In the genomic region with DNA sequence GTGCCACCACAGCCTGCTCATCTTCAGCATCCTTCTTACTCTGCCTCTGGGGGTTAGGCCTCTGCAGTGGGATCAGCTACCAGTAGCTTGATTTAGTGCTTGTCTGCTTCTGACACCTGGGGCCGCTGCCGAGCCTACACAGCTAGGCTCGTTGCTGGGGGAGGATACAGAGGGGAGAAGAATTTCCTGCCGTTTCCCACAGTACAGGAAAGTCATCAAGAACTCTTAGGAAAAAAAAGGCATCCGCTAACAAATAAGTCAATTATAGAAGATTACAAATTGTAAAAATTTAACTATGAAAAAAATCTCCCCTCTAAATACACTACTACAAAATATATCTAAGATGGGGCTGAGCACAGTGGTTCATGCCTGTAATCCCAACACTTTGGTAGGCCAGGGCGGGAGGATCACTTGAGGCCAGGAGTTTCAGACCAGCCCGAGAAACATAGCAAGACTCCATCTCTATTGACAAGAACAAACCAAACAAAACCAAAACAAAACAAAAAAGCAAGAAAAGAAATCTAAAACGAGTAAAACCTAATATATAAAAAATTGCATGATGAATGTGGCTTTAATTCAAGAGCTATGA, we compare ENCODE assay signal across 9 cellular contexts. TPM values are rescaled to one million over a fixed set of nuclear protein-coding genes. Genes with fewer than 3 reads are reported as not detected.
DNase-seq lines count a peak whose midpoint lies in the region; ATAC-seq and TF ChIP-seq lines count a peak whose summit lies in the region.
"Had no signal": no experiment of that assay in that cellular context is flagged by ENCODE, and none has a peak within 500 bp of the region (broad histone marks: within the 10 kb centered on the region; RNA-seq: fewer than 3 reads in every experiment).

No MANE protein-coding gene starts in this region.

- POLR2A ChIA-PET in activated CD8-positive, alpha-beta T cell treated with anti-CD3 and anti-CD28 coated beads for 36 hours (lab: Charles Lee): no interaction called here

- no peak overlapping the region for H3K4me3 Mint-ChIP-seq in activated CD8-positive, alpha-beta T cell treated with anti-CD3 and anti-CD28 coated beads for 36 hours

- H3K36me3 Mint-ChIP-seq in activated naive CD4-positive, alpha-beta T cell treated with anti-CD3 and anti-CD28 coated beads, Interleukin-2, amount 50 U/mL, for 72 hours: no peaks in the 10 kb centered on the region
- H3K36me3 Mint-ChIP-seq in activated CD8-positive, alpha-beta T cell treated with anti-CD3 and anti-CD28 coated beads for 36 hours (ENCODE audit: low read depth): no peaks in the 10 kb centered on the region

- H3K27me3 Mint-ChIP-seq in activated CD8-positive, alpha-beta T cell treated with anti-CD3 and anti-CD28 coated beads for 36 hours: no peaks in the 10 kb centered on the region

- H3K9me3 ChIP-seq in right atrium auricular region: no peaks in the 10 kb centered on the region
- no peaks in the 10 kb centered on the region for H3K9me3 ChIP-seq in smooth muscle cell (replicated peaks; ENCODE audit: low read depth)

- H3K9me3 Mint-ChIP-seq in activated naive CD4-positive, alpha-beta T cell treated with anti-CD3 and anti-CD28 coated beads, Interleukin-2, amount 50 U/mL, for 72 hours: no peaks in the 10 kb centered on the region
- H3K9me3 Mint-ChIP-seq in activated CD8-positive, alpha-beta T cell treated with anti-CD3 and anti-CD28 coated beads for 36 hours: no peaks in the 10 kb centered on the region

- H3K4me1 ChIP-seq in right atrium auricular region (peaks cover 0 to 82% of the 10 kb centered on the region in 2 donors), smooth muscle cell (ENCODE audit: low read depth) (peaks cover 10% of the 10 kb centered on the region)

- no peak overlapping the region for H3K4me3 ChIP-seq in right atrium auricular region
- no peak overlapping the region for H3K4me3 ChIP-seq in smooth muscle cell

- intact Hi-C loops in activated CD8-positive, alpha-beta T cell treated with anti-CD3 and anti-CD28 coated beads for 36 hours (cut with micrococcal nuclease): no loop called here

- no peak overlapping the region for H3K9ac ChIP-seq in smooth muscle cell (ENCODE audit: low read depth)

- peak; percentile 64 for ATAC-seq in GM18907 (IDR thresholded peaks at IDR 0.05; ENCODE audit: unreplicated experiment)
- ATAC-seq in activated naive CD4-positive, alpha-beta T cell treated with anti-CD3 and anti-CD28 coated beads, Interleukin-2, amount 50 U/mL, for 72 hours: no peak
- no peak for ATAC-seq in activated CD8-positive, alpha-beta T cell treated with anti-CD3 and anti-CD28 coated beads for 36 hours

- H3K27ac ChIP-seq in VCaP (peak overlapping the region; percentile 95), right atrium auricular region (peak overlapping the region; percentile 78 to 92), smooth muscle cell (ENCODE audit: low read depth) (peak overlapping the region; percentile 75)

- no peaks in the 10 kb centered on the region for H3K27me3 ChIP-seq in right atrium auricular region
- H3K27me3 ChIP-seq in smooth muscle cell (ENCODE audit: low read depth): no peaks in the 10 kb centered on the region

- WGBS in smooth muscle cell (ENCODE audit: low lambda C conversion rate): 60% methylated on average over 8 of the region's 8 CpGs

- CTCF ChIA-PET in activated CD8-positive, alpha-beta T cell treated with anti-CD3 and anti-CD28 coated beads for 36 hours (lab: Charles Lee): no interaction called here

- peaks cover 7% of the 10 kb centered on the region for H3K4me1 Mint-ChIP-seq in activated CD8-positive, alpha-beta T cell treated with anti-CD3 and anti-CD28 coated beads for 36 hours (ENCODE audit: low read depth)

- H4K20me1 ChIP-seq in smooth muscle cell (ENCODE audit: low read depth): peaks cover 97% of the 10 kb centered on the region

- H3K79me2 ChIP-seq in smooth muscle cell (ENCODE audit: low read depth): peaks cover 98% of the 10 kb centered on the region

- H3K27ac Mint-ChIP-seq in activated naive CD4-positive, alpha-beta T cell treated with anti-CD3 and anti-CD28 coated beads, Interleukin-2, amount 50 U/mL, for 72 hours: no peak overlapping the region
- no peak overlapping the region for H3K27ac Mint-ChIP-seq in activated CD8-positive, alpha-beta T cell treated with anti-CD3 and anti-CD28 coated beads for 36 hours

- H3K4me2 ChIP-seq in smooth muscle cell: peak overlapping the region; percentile 32

- no peak overlapping the region for H2AFZ ChIP-seq in smooth muscle cell (ENCODE audit: low read depth)

- DNase-seq in right atrium auricular region (ENCODE audit: low spot score): peak; percentile 56
- no peak for DNase-seq in smooth muscle cell (lab: John Stamatoyannopoulos, UW; ENCODE audit: unreplicated experiment)
- DNase-seq in NCI-H2081 (lab: John Stamatoyannopoulos, UW): no peak
- no peak for DNase-seq in stimulated activated CD4-positive, alpha-beta T cell treated with anti-CD3 and anti-CD28 coated beads, Interleukin-2, amount 100 ng/mL, for 48 hours
- DNase-seq in activated naive CD4-positive, alpha-beta T cell treated with anti-CD3 and anti-CD28 coated beads, Interleukin-2, amount 50 U/mL, for 72 hours (ENCODE audit: low spot score in 2 of 2): no peak
- DNase-seq in activated CD8-positive, alpha-beta T cell treated with anti-CD3 and anti-CD28 coated beads for 36 hours: no peak
- DNase-seq: NCI-H524 treated with DMSO at 0.1 percent for 48 hours had no signal

- H3K36me3 ChIP-seq in right atrium auricular region (no peaks in the 10 kb centered on the region), smooth muscle cell (ENCODE audit: low read depth) (no peaks in the 10 kb centered on the region)

- no peak for TF ChIP-seq CTCF in VCaP (conservative IDR thresholded peaks at IDR 0.05)
- peak in 1 of 2 donors; percentile 60 for TF ChIP-seq CTCF in right atrium auricular region (IDR thresholded peaks at IDR 0.05)
- no peak for TF ChIP-seq CTCF in smooth muscle cell (IDR thresholded peaks at IDR 0.05; ENCODE audit: borderline replicate concordance, insufficient read depth, poor library complexity, severe bottlenecking)
- TF ChIP-seq CTCF in activated CD8-positive, alpha-beta T cell treated with anti-CD3 and anti-CD28 coated beads for 36 hours (IDR thresholded peaks at IDR 0.05): no peak

- H3F3A ChIP-seq in smooth muscle cell (ENCODE audit: low read depth): peaks cover 14% of the 10 kb centered on the region

RNA-seq across cellular contexts. Expression of gene LATS2, which starts 26.7 kb away (rescaled TPM):
- total RNA-seq in right atrium auricular region (10 to 100 TPM; 20.9 to 33.3 TPM), smooth muscle cell (20.8 and 26.4 TPM in 2 replicates)
- 6.9 and 8.9 TPM in 2 replicates for polyA plus RNA-seq in smooth muscle cell
- 1 to 10 TPM; 1.7 to 8.4 TPM for total RNA-seq in activated naive CD4-positive, alpha-beta T cell treated with anti-CD3 and anti-CD28 coated beads, Interleukin-2, amount 50 U/mL, for 72 hours
- total RNA-seq in activated CD8-positive, alpha-beta T cell treated with anti-CD3 and anti-CD28 coated beads for 36 hours: 1 to 10 TPM; 1.3 to 3.0 TPM
